13 cellular contexts compared by ENCODE assay signal in the genomic region with DNA sequence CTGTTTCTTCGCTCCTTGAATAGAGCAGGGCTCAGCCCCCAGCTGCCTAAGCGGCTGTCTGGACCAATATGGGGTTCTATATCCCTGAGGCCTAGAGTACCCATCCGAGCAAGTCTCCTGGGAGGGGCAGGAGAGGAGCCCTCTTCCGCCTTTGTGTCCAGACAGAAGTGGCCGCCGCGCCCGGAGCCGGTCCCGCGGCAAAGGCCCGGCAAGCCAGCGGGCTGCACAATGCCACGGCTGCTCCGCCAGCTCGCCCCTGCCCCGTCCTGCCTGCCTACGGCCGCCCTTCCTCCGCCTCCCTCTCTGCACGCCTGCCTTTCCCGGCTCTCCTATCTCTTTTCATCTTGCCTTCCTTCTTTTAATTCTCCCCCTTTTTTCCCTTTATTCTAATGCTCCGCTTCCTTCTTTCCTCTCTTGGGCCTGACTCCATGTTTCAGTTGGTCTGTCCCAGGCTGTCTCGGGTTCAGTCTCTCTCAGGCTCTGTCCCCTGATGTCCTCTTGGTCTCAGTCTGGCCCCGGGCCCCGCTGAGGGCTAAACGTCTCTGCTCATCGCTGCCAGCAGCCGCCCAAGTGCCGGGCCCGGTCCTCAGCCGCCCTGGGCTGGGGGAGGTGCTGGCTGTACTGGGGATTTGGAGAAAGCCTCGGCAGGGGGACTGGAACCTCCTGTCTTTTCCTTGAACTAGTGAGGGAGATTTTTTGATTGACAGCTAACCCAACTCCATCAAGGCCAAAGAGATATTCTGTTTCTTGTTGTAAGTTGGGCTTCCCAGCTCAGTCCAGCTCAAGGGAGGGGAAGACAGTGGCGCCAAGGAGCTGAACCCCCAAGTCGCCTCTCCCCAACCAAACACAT. TPM values are rescaled to one million over a fixed set of nuclear protein-coding genes. Genes with fewer than 3 reads are reported as not detected.
DNase-seq lines count a peak whose midpoint lies in the region; ATAC-seq and TF ChIP-seq lines count a peak whose summit lies in the region.
"Had no signal": no experiment of that assay in that cellular context is flagged by ENCODE, and none has a peak within 500 bp of the region (broad histone marks: within the 10 kb centered on the region; RNA-seq: fewer than 3 reads in every experiment).

No MANE protein-coding gene starts in this region.

- H3K36me3 ChIP-seq in BE2C, result no peaks in the 10 kb centered on the region
- H3K36me3 ChIP-seq in Panc1 (ENCODE audit: control insufficient read depth, insufficient read depth, low read length), result peaks cover under 1% of the 10 kb centered on the region
- H3K36me3 ChIP-seq in osteoblast (ENCODE audit: insufficient read depth, low read length), result peaks cover 3% of the 10 kb centered on the region
- no peaks in the 10 kb centered on the region for H3K36me3 ChIP-seq in MM.1S (replicated peaks; ENCODE audit: insufficient read depth, low read length)

- no peaks in the 10 kb centered on the region for H3K9me3 ChIP-seq in BE2C
- no peaks in the 10 kb centered on the region for H3K9me3 ChIP-seq in Panc1 (ENCODE audit: control insufficient read depth, insufficient read depth, low read depth, low read length)
- no peaks in the 10 kb centered on the region for H3K9me3 ChIP-seq in osteoblast (ENCODE audit: low read depth, low read length)
- H3K9me3 ChIP-seq in MM.1S (replicated peaks; ENCODE audit: insufficient read depth, low read length), result no peaks in the 10 kb centered on the region

- H3K9me3 Mint-ChIP-seq in glutamatergic neuron (ENCODE audit: unreplicated experiment), result peaks cover 8% of the 10 kb centered on the region
- H3K9me3 Mint-ChIP-seq: activated naive CD4-positive, alpha-beta T cell treated with anti-CD3 and anti-CD28 coated beads, Interleukin-2, amount 10 ng/mL, durations not matched to agents 7 days and 5 days; memory B cell had no signal

- peak; percentile 5 for ATAC-seq in Panc1

- H3K4me2 ChIP-seq in osteoblast (ENCODE audit: insufficient read depth, low read length) (peak overlapping the region; percentile 88), MM.1S (ENCODE audit: low read depth, low read length) (no peak overlapping the region)

- H3K27me3 ChIP-seq in BE2C (no peaks in the 10 kb centered on the region), Panc1 (ENCODE audit: control insufficient read depth, insufficient read depth, low read length) (no peaks in the 10 kb centered on the region), osteoblast (ENCODE audit: insufficient read depth, low read length) (no peaks in the 10 kb centered on the region), MM.1S (replicated peaks; ENCODE audit: insufficient read depth, low read length) (peaks cover 96% of the 10 kb centered on the region)

- H3K27ac Mint-ChIP-seq in glutamatergic neuron (ENCODE audit: unreplicated experiment), result no peak overlapping the region
- H3K27ac Mint-ChIP-seq: activated naive CD4-positive, alpha-beta T cell treated with anti-CD3 and anti-CD28 coated beads, Interleukin-2, amount 10 ng/mL, durations not matched to agents 7 days and 5 days; memory B cell had no signal

- H4K20me1 ChIP-seq in osteoblast (ENCODE audit: insufficient read depth, low read length) (peaks cover 11% of the 10 kb centered on the region), MM.1S (ENCODE audit: insufficient read depth, low read length) (no peaks in the 10 kb centered on the region)

- H3K27me3 Mint-ChIP-seq in glutamatergic neuron (ENCODE audit: unreplicated experiment), result peaks cover 56% of the 10 kb centered on the region

- POLR2A ChIA-PET in Panc1 (lab: Charles Lee), result interaction anchor here (1.2 to 1.4 kb wide), 2 partner anchors 10 to 20 kb away, joined by 9 to 10 read pairs; no protein-coding TSS in a partner anchor

- H3K27ac ChIP-seq in Panc1 (ENCODE audit: low read length) (peak overlapping the region; percentile 99), osteoblast (ENCODE audit: low read depth, low read length) (peak overlapping the region; percentile 91), MM.1S (ENCODE audit: low read length) (no peak overlapping the region)

- H3K4me1 ChIP-seq in BE2C (peaks cover 5% of the 10 kb centered on the region; the same call in 1 of the 2 replicates), Panc1 (ENCODE audit: control insufficient read depth, insufficient read depth, low read length) (peaks cover 10% of the 10 kb centered on the region; the same call in 1 of the 2 replicates), osteoblast (ENCODE audit: insufficient read depth, low read length) (peaks cover 48% of the 10 kb centered on the region), MM.1S (ENCODE audit: low read length) (0 out of 2 replicates have a peak, but pooled peaks cover 3% of the 10 kb centered on the region)

- DNase-seq in BE2C (peak; percentile 58), Panc1 (ENCODE audit: low read depth, low spot score) (no peak), glutamatergic neuron (peak; percentile 40), osteoblast (ENCODE audit: insufficient read length, low spot score, missing footprints) (peak; percentile 86), NCI-H2029 (lab: John Stamatoyannopoulos, UW) (no peak), hepatic stellate cell (ENCODE audit: low spot score) (no peak), NCI-H2227 treated with DMSO at 0.1 percent for 48 hours (lab: John Stamatoyannopoulos, UW) (no peak), MM.1S (no peak)
- DNase-seq: activated naive CD4-positive, alpha-beta T cell treated with anti-CD3 and anti-CD28 coated beads, Interleukin-2, amount 10 ng/mL, durations not matched to agents 7 days and 5 days; C1 segment of cervical spinal cord; central memory CD4-positive, alpha-beta T cell; NCI-H2029 treated with DMSO at 0.1 percent for 48 hours had no signal

- H3K4me1 Mint-ChIP-seq in glutamatergic neuron (ENCODE audit: low read depth, unreplicated experiment), result no peaks in the 10 kb centered on the region

- H3K36me3 Mint-ChIP-seq in glutamatergic neuron (ENCODE audit: unreplicated experiment), result no peaks in the 10 kb centered on the region
- H3K36me3 Mint-ChIP-seq: memory B cell had no signal

- H2AFZ ChIP-seq in osteoblast (ENCODE audit: low read length), result peak overlapping the region; percentile 42
- H2AFZ ChIP-seq in MM.1S (ENCODE audit: low read length), result no peak overlapping the region

- H3K79me2 ChIP-seq in osteoblast (ENCODE audit: insufficient read depth, low read length) (peaks cover 98% of the 10 kb centered on the region), MM.1S (ENCODE audit: low read length) (no peaks in the 10 kb centered on the region)

- peak overlapping the region; percentile 95 for H3K4me3 ChIP-seq in BE2C (ENCODE audit: low read depth, low read length)
- peak overlapping the region; percentile 66 to 67 for H3K4me3 ChIP-seq in Panc1 (ENCODE audit: low read depth in 2 of 2, low read length in 2 of 2)
- peak overlapping the region; percentile 83 for H3K4me3 ChIP-seq in osteoblast (ENCODE audit: insufficient read depth, low read length)
- H3K4me3 ChIP-seq in MM.1S (ENCODE audit: low read length), result no peak overlapping the region

- H3K9ac ChIP-seq in MM.1S (ENCODE audit: low read length), result no peak overlapping the region

- TF ChIP-seq CTCF in BE2C (IDR thresholded peaks at IDR 0.05; ENCODE audit: low read depth, low read length) (no peak), Panc1 (IDR thresholded peaks at IDR 0.05) (no peak), glutamatergic neuron (IDR thresholded peaks at IDR 0.05; ENCODE audit: partially characterized antibody, unreplicated experiment) (no peak), osteoblast (IDR thresholded peaks at IDR 0.05; ENCODE audit: extremely low read depth, low read depth, low read length) (no peak), MM.1S (IDR thresholded peaks at IDR 0.05; ENCODE audit: low read length) (no peak)

- CTCF ChIA-PET in Panc1 (lab: Charles Lee), result interaction anchor here (1.0 to 1.7 kb wide), 3 partner anchors 9 to 18 kb away, joined by 5 to 9 read pairs (median 5); a partner anchor contains a TSS

- no peaks in the 10 kb centered on the region for H3K9me2 ChIP-seq in MM.1S (replicated peaks; ENCODE audit: insufficient read depth, low read length)

- intact Hi-C loops in Panc1 (cut with micrococcal nuclease; ENCODE audit: unreplicated experiment), result loop anchor here (10.0 kb wide), 1 partner anchor 613 kb away; a partner anchor contains a TSS

- no peak overlapping the region for H3K4me3 Mint-ChIP-seq in glutamatergic neuron (ENCODE audit: unreplicated experiment)
- H3K4me3 Mint-ChIP-seq: activated naive CD4-positive, alpha-beta T cell treated with anti-CD3 and anti-CD28 coated beads, Interleukin-2, amount 10 ng/mL, durations not matched to agents 7 days and 5 days; memory B cell had no signal

- BruUV-seq in Panc1 (replicated peaks; lab: Mats Ljungman, UMichigan), result no TSS peak

- in situ Hi-C loops in Panc1 (cut with HindIII; ENCODE audit: low pct_unique_long_range_greater_than_20kb, low sequenced_read_pairs), result no loop called here

- 0 out of 2 replicates have a peak, but pooled peaks cover 3% of the 10 kb centered on the region for H3F3A ChIP-seq in MM.1S (ENCODE audit: insufficient read depth, low read length)

RNA-seq across cellular contexts. Expression of a gene that starts 2.4 kb away (rescaled TPM):
- 33.9 TPM for polyA plus RNA-seq in BE2C (2012; ENCODE audit: insufficient read depth, insufficient read length, low read depth)
- total RNA-seq in Panc1 (2021; ENCODE audit: unreplicated experiment), result 37.2 TPM
- 41.2 TPM for polyA plus RNA-seq in Panc1 (2012; ENCODE audit: insufficient read length)
- not detected for total RNA-seq in glutamatergic neuron (ENCODE audit: unreplicated experiment)
- total RNA-seq in osteoblast, result 8.3 and 11.6 TPM in 2 replicates

RNA-seq across cellular contexts. Expression of a gene that starts 11.2 kb away (rescaled TPM):
- 24.8 TPM for polyA plus RNA-seq in BE2C (2012; ENCODE audit: insufficient read depth, insufficient read length, low read depth)
- total RNA-seq in Panc1 (2021; ENCODE audit: unreplicated experiment) (15.3 TPM), glutamatergic neuron (ENCODE audit: unreplicated experiment) (not detected), osteoblast (3.2 and 5.1 TPM in 2 replicates)
- polyA plus RNA-seq in Panc1 (2012; ENCODE audit: insufficient read length), result 9.5 TPM

RNA-seq across cellular contexts. Expression of a gene that starts 12.6 kb away (rescaled TPM):
- polyA plus RNA-seq in BE2C (2012; ENCODE audit: insufficient read depth, insufficient read length, low read depth), result 49.3 TPM
- total RNA-seq in Panc1 (2021; ENCODE audit: unreplicated experiment) (154 TPM), glutamatergic neuron (ENCODE audit: unreplicated experiment) (not detected), osteoblast (9.7 and 11.2 TPM in 2 replicates)
- polyA plus RNA-seq in Panc1 (2012; ENCODE audit: insufficient read length), result 178 TPM

RNA-seq across cellular contexts. Expression of a gene that starts 22.8 kb away (rescaled TPM):
- 2.2 TPM for polyA plus RNA-seq in BE2C (2012; ENCODE audit: insufficient read depth, insufficient read length, low read depth)
- total RNA-seq in Panc1 (2021; ENCODE audit: unreplicated experiment) (31.7 TPM), glutamatergic neuron (ENCODE audit: unreplicated experiment) (not detected), osteoblast (0.72 and 1.2 TPM in 2 replicates)
- 25.6 TPM for polyA plus RNA-seq in Panc1 (2012; ENCODE audit: insufficient read length)

RNA-seq across cellular contexts. Expression of a gene that starts 24.6 kb away (rescaled TPM):
- polyA plus RNA-seq in BE2C (2012; ENCODE audit: insufficient read depth, insufficient read length, low read depth), result 0.85 TPM
- total RNA-seq in Panc1 (2021; ENCODE audit: unreplicated experiment), result 17.0 TPM
- polyA plus RNA-seq in Panc1 (2012; ENCODE audit: insufficient read length), result 19.6 TPM
- not detected for total RNA-seq in glutamatergic neuron (ENCODE audit: unreplicated experiment)
- total RNA-seq in osteoblast, result 1.1 and 1.5 TPM in 2 replicates

Comparison
In these comparisons a context has a peak if more than half of its experiments do, and no peak if none do; other contexts are left out.
1. DNase-seq: peak in BE2C (single experiment), glutamatergic neuron (single experiment) and osteoblast (single experiment); none in Panc1 (single experiment), NCI-H2029 (single experiment), hepatic stellate cell (single experiment), NCI-H2227 treated with DMSO at 0.1 percent for 48 hours (single experiment) and MM.1S (single experiment).
2. RNA of a gene that starts 12.6 kb away (total RNA-seq): 154 TPM in Panc1 (single experiment); 9.7 to 11.2 TPM in osteoblast and not detected in glutamatergic neuron (single experiment); every median in the first group is over 10 times any median in the second.